8 cellular contexts compared by ENCODE assay signal in the genomic region with DNA sequence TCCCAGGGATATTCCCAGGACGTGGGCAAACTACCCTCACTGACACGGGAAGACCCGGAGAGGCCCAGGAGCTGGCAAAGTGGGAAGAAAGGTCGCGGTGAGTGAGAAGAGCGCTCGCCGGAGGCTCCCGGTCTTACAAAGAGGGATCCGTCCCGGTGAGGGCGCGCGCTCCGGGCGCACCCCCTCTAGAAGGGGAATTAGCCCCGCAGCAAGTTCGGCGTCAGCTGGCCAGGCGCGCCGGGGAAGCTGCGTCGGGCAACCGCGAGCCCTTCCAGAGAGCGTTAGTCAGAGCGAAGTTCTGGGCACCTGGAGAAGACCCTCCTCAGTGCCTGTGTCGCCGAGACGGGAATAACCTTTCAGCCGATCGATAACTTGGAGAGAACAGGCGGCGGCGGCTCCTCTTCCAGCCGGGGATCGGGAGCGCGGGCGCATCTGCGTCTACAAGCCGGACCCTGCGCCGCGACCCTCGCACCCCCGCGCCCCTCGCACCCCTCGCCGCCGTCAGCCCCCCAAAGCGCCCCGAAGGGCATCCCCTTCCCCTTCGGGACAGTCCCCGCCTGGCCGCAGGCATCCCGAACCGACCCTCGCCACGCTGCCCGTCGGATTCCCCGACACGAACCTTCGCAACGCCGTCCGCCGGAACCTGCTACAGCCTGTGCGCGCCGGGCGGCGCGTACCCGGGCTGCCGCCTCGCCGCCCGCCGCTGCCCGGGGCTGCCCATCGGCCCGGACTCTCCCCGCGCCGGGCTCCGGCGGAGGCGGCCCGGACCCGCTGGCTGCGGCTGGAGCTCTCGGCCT. TPM values are rescaled to one million over a fixed set of nuclear protein-coding genes. Genes with fewer than 3 reads are reported as not detected.
A peak's percentile ranks its signal among the peaks of the same experiment; 100 is the strongest.
DNase-seq lines count a peak whose midpoint lies in the region; ATAC-seq, FAIRE-seq and TF ChIP-seq lines count a peak whose summit lies in the region.

No MANE protein-coding gene starts in this region.

- peak overlapping the region; percentile 83 to 88 (median 84) for H3K4me3 ChIP-seq in endothelial cell of umbilical vein (replicated peaks in 1 of 3; ENCODE audit: insufficient read depth in 1 of 3, low read depth in 1 of 3, low read length in 3 of 3)
- H3K4me3 ChIP-seq in muscle layer of colon (ENCODE audit: low read depth in 1 of 2, low read length in 2 of 2), result peak overlapping the region; percentile 73 to 76
- H3K4me3 ChIP-seq in tibial nerve, result peak overlapping the region; percentile 88 to 97 (median 94)

- no peak for FAIRE-seq in endothelial cell of umbilical vein (lab: Jason Lieb, UNC)

- BruUV-seq in Calu3 (replicated peaks; lab: Mats Ljungman, UMichigan) (no TSS peak), endothelial cell of umbilical vein (replicated peaks; lab: Mats Ljungman, UMichigan) (no TSS peak)

- H3K79me2 ChIP-seq in endothelial cell of umbilical vein (ENCODE audit: control insufficient read depth, insufficient read depth, low read length), result peaks cover 7% of the 10 kb centered on the region

- dilution Hi-C loops in endothelial cell of umbilical vein (cut with MboI; ENCODE audit: extremely low pct_ligation_motif_present, low sequenced_read_pairs), result no loop called here

- H3K36me3 Mint-ChIP-seq in Calu3 (ENCODE audit: insufficient read depth, unreplicated experiment), result peaks cover 25% of the 10 kb centered on the region

- WGBS in tibial nerve, 2 donors, result 0 to 1% methylated on average over 23 to 70 of the region's 96 CpGs

- intact Hi-C loops in Calu3 (cut with micrococcal nuclease; ENCODE audit: unreplicated experiment) (loop anchor here (2.0 to 10.0 kb wide), 4 partner anchors 355 to 543 kb away; no protein-coding TSS in a partner anchor), endothelial cell of umbilical vein (cut with micrococcal nuclease) (loop anchor here (1.0 to 10.0 kb wide), 19 partner anchors 52 to 1002 kb away; a partner anchor contains a TSS)

- peak overlapping the region; percentile 70 for H2AFZ ChIP-seq in endothelial cell of umbilical vein (ENCODE audit: low read depth, low read length)

- TF ChIP-seq POLR2A in endothelial cell of umbilical vein (IDR thresholded peaks at IDR 0.05; ENCODE audit: low read depth, low read length) (no peak), tibial nerve (IDR thresholded peaks at IDR 0.05) (no peak)

- H3K4me1 ChIP-seq in endothelial cell of umbilical vein (ENCODE audit: control insufficient read depth, extremely low read depth, insufficient read depth, low read length) (peaks cover 16% of the 10 kb centered on the region), muscle layer of colon (ENCODE audit: insufficient read depth, low read length) (peaks cover 27% of the 10 kb centered on the region), tibial nerve (peaks cover 0 to 37% (median 11%) of the 10 kb centered on the region in 4 donors)

- CTCF ChIA-PET in Calu3 (lab: Charles Lee), result no interaction called here
- CTCF ChIA-PET in endothelial cell of umbilical vein (lab: Charles Lee), result interaction anchor here (0.5 to 1.5 kb wide), 10 partner anchors 67 to 904 kb away, joined by 3 to 6 read pairs (median 4); no protein-coding TSS in a partner anchor

- POLR2A ChIA-PET in endothelial cell of umbilical vein (lab: Charles Lee), result no interaction called here

- TF ChIP-seq EP300 in tibial nerve (IDR thresholded peaks at IDR 0.05), result peak in 1 of 2 donors; percentile 11

- H3K9ac ChIP-seq in endothelial cell of umbilical vein (replicated peaks; ENCODE audit: extremely low read depth, insufficient read depth, low read length) (peak overlapping the region; percentile 59), muscle layer of colon (ENCODE audit: low read length) (peak overlapping the region; percentile 73)

- no peak overlapping the region for H3K27ac ChIP-seq in endothelial cell of umbilical vein (ENCODE audit: insufficient read depth, low read depth, low read length)
- peak overlapping the region; percentile 61 for H3K27ac ChIP-seq in muscle layer of colon (ENCODE audit: low read depth, low read length)
- H3K27ac ChIP-seq in tibial nerve, result peak overlapping the region; percentile 56 to 97 (median 90)

- H3K27me3 Mint-ChIP-seq in Calu3 (ENCODE audit: unreplicated experiment), result peaks cover 85% of the 10 kb centered on the region

- no peak for TF ChIP-seq CTCF in Calu3 (IDR thresholded peaks at IDR 0.05; ENCODE audit: unreplicated experiment)
- TF ChIP-seq CTCF in endothelial cell of umbilical vein (IDR thresholded peaks at IDR 0.05; ENCODE audit: extremely low read depth in 1 of 2, insufficient read depth in 1 of 2, low read depth in 1 of 2, low read length in 2 of 2), result no peak
- TF ChIP-seq CTCF in tibial nerve (IDR thresholded peaks at IDR 0.05), result no peak

- H3K36me3 ChIP-seq in endothelial cell of umbilical vein (ENCODE audit: control insufficient read depth in 2 of 2, extremely low read depth in 1 of 2, insufficient read depth in 2 of 2, low read length in 2 of 2), result no peaks in the 10 kb centered on the region
- no peaks in the 10 kb centered on the region for H3K36me3 ChIP-seq in muscle layer of colon (ENCODE audit: insufficient read depth, low read length)
- H3K36me3 ChIP-seq in tibial nerve, result no peaks in the 10 kb centered on the region

- peak overlapping the region; percentile 93 for H3K4me3 Mint-ChIP-seq in Calu3 (ENCODE audit: low read depth, unreplicated experiment)

- peak; percentile 46 for ATAC-seq in GM21360 (IDR thresholded peaks at IDR 0.05; ENCODE audit: unreplicated experiment)
- ATAC-seq in HG03571 (IDR thresholded peaks at IDR 0.05; ENCODE audit: unreplicated experiment), result peak; percentile 51

- no peaks in the 10 kb centered on the region for H3K9me3 Mint-ChIP-seq in Calu3 (ENCODE audit: low read depth, unreplicated experiment)

- H3K9me3 ChIP-seq in endothelial cell of umbilical vein (replicated peaks; ENCODE audit: control insufficient read depth, insufficient read depth, low read length) (no peaks in the 10 kb centered on the region), muscle layer of colon (ENCODE audit: low read length) (no peaks in the 10 kb centered on the region), tibial nerve (no peaks in the 10 kb centered on the region)

- DNase-seq in Calu3, result peak; percentile 30
- DNase-seq in activated CD4-positive, alpha-beta T cell treated with anti-CD3 and anti-CD28 coated beads for 48 hours, result peak; percentile 39
- DNase-seq in endothelial cell of umbilical vein (ENCODE audit: low read depth, low spot score), result peak; percentile 46
- no peak for DNase-seq in tibial nerve (ENCODE audit: low spot score in 2 of 2)
- DNase-seq in hepatic stellate cell (ENCODE audit: low spot score), result no peak

- H3K4me2 ChIP-seq in endothelial cell of umbilical vein (ENCODE audit: insufficient read depth, low read length), result peak overlapping the region; percentile 97

- peaks cover 8% of the 10 kb centered on the region for H3K4me1 Mint-ChIP-seq in Calu3 (ENCODE audit: low read depth, unreplicated experiment)

- peak overlapping the region; percentile 54 for H3K27ac Mint-ChIP-seq in Calu3 (ENCODE audit: unreplicated experiment)

- H4K20me1 ChIP-seq in endothelial cell of umbilical vein (replicated peaks; ENCODE audit: control insufficient read depth, extremely low read depth, insufficient read depth, low read length), result no peaks in the 10 kb centered on the region

- H3K9me1 ChIP-seq in endothelial cell of umbilical vein (replicated peaks; ENCODE audit: control insufficient read depth, extremely low read depth, insufficient read depth, low read length), result no peaks in the 10 kb centered on the region

- H3K27me3 ChIP-seq in endothelial cell of umbilical vein (ENCODE audit: control insufficient read depth in 2 of 2, insufficient read depth in 2 of 2, low read length in 2 of 2) (no peaks in the 10 kb centered on the region), muscle layer of colon (ENCODE audit: control insufficient read depth in 1 of 2, insufficient read depth in 2 of 2, low read length in 2 of 2) (peaks cover 0 to 4% of the 10 kb centered on the region in 2 donors), tibial nerve (no peaks in the 10 kb centered on the region)

TF ChIP-seq in endothelial cell of umbilical vein, 7 proteins besides CTCF, POLR2A, EP300 and RAD21:
- no peak for TF ChIP-seq JUN (IDR thresholded peaks at IDR 0.05; ENCODE audit: borderline replicate concordance, insufficient read depth, insufficient read length, low read depth)
- no peak for TF ChIP-seq FOS (IDR thresholded peaks at IDR 0.05; ENCODE audit: borderline replicate concordance, insufficient read depth, low read length)
- TF ChIP-seq MYC (IDR thresholded peaks at IDR 0.05; ENCODE audit: low read depth, low read length), result no peak
- TF ChIP-seq POLR2AphosphoS5 (IDR thresholded peaks at IDR 0.05; ENCODE audit: insufficient read depth, low read depth, low read length), result no peak
- no peak for TF ChIP-seq EZH2 (IDR thresholded peaks at IDR 0.05; ENCODE audit: borderline replicate concordance, low read depth, low read length, severe bottlenecking)
- TF ChIP-seq GATA2 (IDR thresholded peaks at IDR 0.05; ENCODE audit: insufficient read depth, insufficient read length, low read depth, low read length), result no peak
- TF ChIP-seq, protein P1, sequence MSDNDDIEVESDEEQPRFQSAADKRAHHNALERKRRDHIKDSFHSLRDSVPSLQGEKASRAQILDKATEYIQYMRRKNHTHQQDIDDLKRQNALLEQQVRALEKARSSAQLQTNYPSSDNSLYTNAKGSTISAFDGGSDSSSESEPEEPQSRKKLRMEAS (IDR thresholded peaks at IDR 0.05; ENCODE audit: insufficient read depth, insufficient read length), result no peak
TF ChIP-seq in endothelial cell of umbilical vein: peak in this region for 0.

RNA-seq across cellular contexts. Expression of a gene that starts 0.5 kb away (rescaled TPM):
- total RNA-seq in Calu3 (2022), result 1.4 and 1.5 TPM in 2 replicates
- total RNA-seq in endothelial cell of umbilical vein, result 12.8 and 14.2 TPM in 2 replicates
- polyA plus RNA-seq in endothelial cell of umbilical vein, result 3.6 TPM in 2 replicates
- polyA plus RNA-seq in endothelial cell of umbilical vein (2011; cell fraction: cytosol; rRNA removed), result 3.5 and 3.7 TPM in 2 replicates
- 10.2 and 11.9 TPM in 2 replicates for polyA plus RNA-seq in endothelial cell of umbilical vein (2011; cell fraction: nucleus; rRNA removed)
- polyA plus RNA-seq in endothelial cell of umbilical vein (2012), result 6.8 and 9.4 TPM in 2 replicates
- 9.0 and 15.3 TPM in 2 replicates for polyA minus RNA-seq in endothelial cell of umbilical vein
- polyA minus RNA-seq in endothelial cell of umbilical vein (2011; cell fraction: cytosol; rRNA and poly(A)+ RNA removed), result 0.72 TPM
- polyA minus RNA-seq in endothelial cell of umbilical vein (2011; cell fraction: nucleus; rRNA and poly(A)+ RNA removed), result 15.0 and 18.6 TPM in 2 replicates
- total RNA-seq in tibial nerve, result 10 to 100 TPM; 29.8 to 56.4 (median 40.7) TPM

Comparison
In these comparisons a context has a peak if more than half of its experiments do, and no peak if none do; other contexts are left out.
1. DNase-seq: peak in Calu3 (single experiment), activated CD4-positive, alpha-beta T cell treated with anti-CD3 and anti-CD28 coated beads for 48 hours (single experiment) and endothelial cell of umbilical vein (single experiment); none in tibial nerve (0 of 2) and hepatic stellate cell (single experiment).
2. Peak in every context shown above with its lines, with median percentiles within 50 percentile points of each other: H3K4me3 ChIP-seq.